In the genomic region with DNA sequence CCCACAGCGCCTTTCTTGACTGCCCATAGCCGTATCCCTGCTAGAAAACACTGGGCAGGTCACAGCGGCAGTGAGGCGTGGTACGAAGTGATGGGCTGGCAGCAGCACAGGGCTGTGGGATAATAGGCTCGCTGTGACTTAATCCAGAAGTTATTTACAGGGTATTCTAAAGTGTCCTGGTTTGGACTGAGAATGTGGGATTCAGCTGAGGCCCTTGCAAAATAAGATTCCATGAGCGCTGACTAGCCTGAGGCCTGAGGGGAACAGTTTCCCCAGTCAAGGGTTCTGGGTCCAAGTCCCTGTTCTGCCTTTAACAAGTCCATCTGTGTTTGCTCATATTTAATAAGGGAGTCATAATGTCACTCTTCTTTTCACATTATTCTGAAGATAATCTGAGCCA, we compare ENCODE assay signal across 12 cellular contexts. TPM values are rescaled to one million over a fixed set of nuclear protein-coding genes. Genes with fewer than 3 reads are reported as not detected.
DNase-seq lines count a peak whose midpoint lies in the region; ATAC-seq and TF ChIP-seq lines count a peak whose summit lies in the region.
"Had no signal": no experiment of that assay in that cellular context is flagged by ENCODE, and none has a peak within 500 bp of the region (broad histone marks: within the 10 kb centered on the region; RNA-seq: fewer than 3 reads in every experiment).

No MANE protein-coding gene starts in this region.

- peak overlapping the region in 1 of 2 donors; percentile 43 for H3K9ac ChIP-seq in stomach smooth muscle (ENCODE audit: low read length in 2 of 2)

- no peak for ATAC-seq in HG02852 (IDR thresholded peaks at IDR 0.05; ENCODE audit: unreplicated experiment)
- ATAC-seq: T-cell had no signal

- H3K36me3 ChIP-seq in stomach smooth muscle (ENCODE audit: control insufficient read depth in 2 of 2, insufficient read depth in 2 of 2, low read length in 2 of 2): peaks cover 9 to 13% of the 10 kb centered on the region in 2 donors

- intact Hi-C loops in lower leg skin (cut with DNase I; ENCODE audit: low total_unique reads): no loop called here

- DNase-seq in DMS 273 (lab: John Stamatoyannopoulos, UW; ENCODE audit: unreplicated experiment): peak; percentile 18
- no peak for DNase-seq in DMS 273 treated with DMSO at 0.1 percent for 48 hours (lab: John Stamatoyannopoulos, UW)
- peak; percentile 45 to 53 for DNase-seq in cardiac fibroblast (ENCODE audit: low read depth in 2 of 2)
- DNase-seq in lower leg skin (ENCODE audit: low spot score in 2 of 2): peak; percentile 66 to 90
- DNase-seq in RKO (ENCODE audit: low spot score): no peak
- no peak for DNase-seq in SW 1271 (lab: John Stamatoyannopoulos, UW)
- DNase-seq: activated naive CD4-positive, alpha-beta T cell treated with anti-CD3 and anti-CD28 coated beads, Interleukin-2, amount 10 ng/mL, durations not matched to agents 7 days and 5 days; MV-4-11; T-cell had no signal

- H3K4me3 ChIP-seq in cardiac fibroblast (replicated peaks in 1 of 2; ENCODE audit: low read depth in 2 of 2, low read length in 2 of 2) (no peak overlapping the region), lower leg skin (ENCODE audit: low read depth, poor library complexity, severe bottlenecking) (no peak overlapping the region), stomach smooth muscle (ENCODE audit: low read length in 2 of 2) (peak overlapping the region in 1 of 2 donors; percentile 58)

- TF ChIP-seq CTCF in cardiac fibroblast (IDR thresholded peaks at IDR 0.05; ENCODE audit: low read depth, low read length) (no peak), lower leg skin (IDR thresholded peaks at IDR 0.05) (no peak)

- 62 to 67% methylated on average over 7 of the region's 7 CpGs for WGBS in lower leg skin, 2 donors

- H3K9me3 ChIP-seq in stomach smooth muscle (ENCODE audit: control insufficient read depth in 2 of 2, low read length in 2 of 2): no peaks in the 10 kb centered on the region

- peak overlapping the region; percentile 41 for H3K27ac ChIP-seq in stomach smooth muscle (ENCODE audit: low read length)
- H3K27ac ChIP-seq: 22Rv1 had no signal

- H3K4me1 ChIP-seq in stomach smooth muscle (ENCODE audit: control insufficient read depth, insufficient read depth, low read length): peaks cover 36% of the 10 kb centered on the region

- H3K27me3 ChIP-seq in stomach smooth muscle (ENCODE audit: control insufficient read depth in 1 of 2, insufficient read depth in 2 of 2, low read length in 2 of 2): no peaks in the 10 kb centered on the region

- no peak for TF ChIP-seq POLR2A in lower leg skin (IDR thresholded peaks at IDR 0.05)

RNA-seq across cellular contexts. Expression of gene SETBP1, which starts 34.6 kb away (rescaled TPM):
- total RNA-seq in lower leg skin: 10 to 100 TPM in 3 of 4 donors, 1 to 10 TPM in 1; 7.8 to 16.6 (median 11.7) TPM

Comparison
In these comparisons a context has a peak if more than half of its experiments do, and no peak if none do; other contexts are left out.
1. DNase-seq: peak in DMS 273 (single experiment), cardiac fibroblast (2 of 2) and lower leg skin (2 of 2); none in DMS 273 treated with DMSO at 0.1 percent for 48 hours (single experiment), RKO (single experiment) and SW 1271 (0 of 2).